1 cellular context compared by ENCODE assay signal in the genomic region with DNA sequence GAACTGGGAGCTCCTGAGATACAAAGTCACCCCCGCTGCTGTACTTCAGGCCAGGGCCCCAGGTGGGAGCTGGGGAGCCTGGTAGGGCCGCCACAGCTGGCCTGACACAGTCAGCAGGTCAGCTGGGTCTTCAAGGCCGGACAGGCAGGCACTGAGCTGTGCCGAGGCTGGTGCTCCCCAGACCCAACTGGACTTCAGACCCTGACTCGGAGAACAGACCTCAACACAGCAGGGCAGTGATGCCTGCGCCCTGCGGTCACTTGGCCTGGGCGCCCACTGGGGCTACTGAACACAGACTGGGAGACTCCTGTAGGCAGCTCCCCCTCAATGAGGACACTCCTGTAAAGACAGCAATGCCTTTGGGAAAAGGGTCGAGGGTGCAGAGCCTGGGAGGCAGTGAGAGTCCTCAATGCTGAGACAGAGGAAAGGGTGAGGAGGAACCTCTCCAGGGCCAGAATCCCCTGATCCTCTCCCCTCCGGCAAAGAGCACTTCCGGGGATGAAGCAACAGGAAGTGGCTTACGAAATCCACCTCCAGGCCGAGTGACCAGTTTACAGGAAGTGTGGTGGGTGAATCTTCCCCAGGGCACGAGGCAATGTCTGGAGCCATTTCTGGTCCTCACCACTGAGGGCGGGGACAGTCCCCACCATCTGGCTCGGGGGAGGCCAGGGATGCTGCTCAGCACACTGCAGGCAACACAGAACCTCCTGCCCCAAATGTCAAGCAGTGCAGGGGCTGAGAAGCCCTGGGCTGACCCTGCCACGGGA.
TF ChIP-seq lines count a peak whose summit lies in the region.

No MANE protein-coding gene starts in this region.

TF ChIP-seq in GM12878, 131 proteins besides CTCF, POLR2A, EP300 and RAD21 (continues in another document):
- TF ChIP-seq GATAD2B (conservative IDR thresholded peaks at IDR 0.05; ENCODE audit: low read depth), result peak; percentile 80; the same call in 1 of the 2 replicates
- no peak for TF ChIP-seq SUPT20H (IDR thresholded peaks at IDR 0.05; ENCODE audit: borderline replicate concordance, control insufficient read depth, low read depth, low read length)
- TF ChIP-seq, protein P1, sequence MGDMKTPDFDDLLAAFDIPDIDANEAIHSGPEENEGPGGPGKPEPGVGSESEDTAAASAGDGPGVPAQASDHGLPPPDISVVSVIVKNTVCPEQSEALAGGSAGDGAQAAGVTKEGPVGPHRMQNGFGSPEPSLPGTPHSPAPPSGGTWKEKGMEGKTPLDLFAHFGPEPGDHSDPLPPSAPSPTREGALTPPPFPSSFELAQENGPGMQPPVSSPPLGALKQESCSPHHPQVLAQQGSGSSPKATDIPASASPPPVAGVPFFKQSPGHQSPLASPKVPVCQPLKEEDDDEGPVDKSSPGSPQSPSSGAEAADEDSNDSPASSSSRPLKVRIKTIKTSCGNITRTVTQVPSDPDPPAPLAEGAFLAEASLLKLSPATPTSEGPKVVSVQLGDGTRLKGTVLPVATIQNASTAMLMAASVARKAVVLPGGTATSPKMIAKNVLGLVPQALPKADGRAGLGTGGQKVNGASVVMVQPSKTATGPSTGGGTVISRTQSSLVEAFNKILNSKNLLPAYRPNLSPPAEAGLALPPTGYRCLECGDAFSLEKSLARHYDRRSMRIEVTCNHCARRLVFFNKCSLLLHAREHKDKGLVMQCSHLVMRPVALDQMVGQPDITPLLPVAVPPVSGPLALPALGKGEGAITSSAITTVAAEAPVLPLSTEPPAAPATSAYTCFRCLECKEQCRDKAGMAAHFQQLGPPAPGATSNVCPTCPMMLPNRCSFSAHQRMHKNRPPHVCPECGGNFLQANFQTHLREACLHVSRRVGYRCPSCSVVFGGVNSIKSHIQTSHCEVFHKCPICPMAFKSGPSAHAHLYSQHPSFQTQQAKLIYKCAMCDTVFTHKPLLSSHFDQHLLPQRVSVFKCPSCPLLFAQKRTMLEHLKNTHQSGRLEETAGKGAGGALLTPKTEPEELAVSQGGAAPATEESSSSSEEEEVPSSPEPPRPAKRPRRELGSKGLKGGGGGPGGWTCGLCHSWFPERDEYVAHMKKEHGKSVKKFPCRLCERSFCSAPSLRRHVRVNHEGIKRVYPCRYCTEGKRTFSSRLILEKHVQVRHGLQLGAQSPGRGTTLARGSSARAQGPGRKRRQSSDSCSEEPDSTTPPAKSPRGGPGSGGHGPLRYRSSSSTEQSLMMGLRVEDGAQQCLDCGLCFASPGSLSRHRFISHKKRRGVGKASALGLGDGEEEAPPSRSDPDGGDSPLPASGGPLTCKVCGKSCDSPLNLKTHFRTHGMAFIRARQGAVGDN (IDR thresholded peaks at IDR 0.05), result peak; percentile 74
- TF ChIP-seq PAX5 (IDR thresholded peaks at IDR 0.05; ENCODE audit: borderline replicate concordance, low read depth, low read length), result no peak
- no peak for TF ChIP-seq ATF2 (IDR thresholded peaks at IDR 0.05; ENCODE audit: low read length)
- TF ChIP-seq JUND (IDR thresholded peaks at IDR 0.05; ENCODE audit: low read depth, low read length), result 0 out of 2 replicates have a peak, but pooled peaks have one; percentile 21
- peak; percentile 84 for TF ChIP-seq YY1 (IDR thresholded peaks at IDR 0.05; ENCODE audit: low read depth, low read length)
- TF ChIP-seq, protein P2, sequence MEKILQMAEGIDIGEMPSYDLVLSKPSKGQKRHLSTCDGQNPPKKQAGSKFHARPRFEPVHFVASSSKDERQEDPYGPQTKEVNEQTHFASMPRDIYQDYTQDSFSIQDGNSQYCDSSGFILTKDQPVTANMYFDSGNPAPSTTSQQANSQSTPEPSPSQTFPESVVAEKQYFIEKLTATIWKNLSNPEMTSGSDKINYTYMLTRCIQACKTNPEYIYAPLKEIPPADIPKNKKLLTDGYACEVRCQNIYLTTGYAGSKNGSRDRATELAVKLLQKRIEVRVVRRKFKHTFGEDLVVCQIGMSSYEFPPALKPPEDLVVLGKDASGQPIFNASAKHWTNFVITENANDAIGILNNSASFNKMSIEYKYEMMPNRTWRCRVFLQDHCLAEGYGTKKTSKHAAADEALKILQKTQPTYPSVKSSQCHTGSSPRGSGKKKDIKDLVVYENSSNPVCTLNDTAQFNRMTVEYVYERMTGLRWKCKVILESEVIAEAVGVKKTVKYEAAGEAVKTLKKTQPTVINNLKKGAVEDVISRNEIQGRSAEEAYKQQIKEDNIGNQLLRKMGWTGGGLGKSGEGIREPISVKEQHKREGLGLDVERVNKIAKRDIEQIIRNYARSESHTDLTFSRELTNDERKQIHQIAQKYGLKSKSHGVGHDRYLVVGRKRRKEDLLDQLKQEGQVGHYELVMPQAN (conservative IDR thresholded peaks at IDR 0.05), result no peak
- TF ChIP-seq POLR2AphosphoS5 (IDR thresholded peaks at IDR 0.05; ENCODE audit: low read length), result no peak
- TF ChIP-seq, protein P3, sequence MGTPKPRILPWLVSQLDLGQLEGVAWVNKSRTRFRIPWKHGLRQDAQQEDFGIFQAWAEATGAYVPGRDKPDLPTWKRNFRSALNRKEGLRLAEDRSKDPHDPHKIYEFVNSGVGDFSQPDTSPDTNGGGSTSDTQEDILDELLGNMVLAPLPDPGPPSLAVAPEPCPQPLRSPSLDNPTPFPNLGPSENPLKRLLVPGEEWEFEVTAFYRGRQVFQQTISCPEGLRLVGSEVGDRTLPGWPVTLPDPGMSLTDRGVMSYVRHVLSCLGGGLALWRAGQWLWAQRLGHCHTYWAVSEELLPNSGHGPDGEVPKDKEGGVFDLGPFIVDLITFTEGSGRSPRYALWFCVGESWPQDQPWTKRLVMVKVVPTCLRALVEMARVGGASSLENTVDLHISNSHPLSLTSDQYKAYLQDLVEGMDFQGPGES (IDR thresholded peaks at IDR 0.05), result no peak
- TF ChIP-seq SRF (IDR thresholded peaks at IDR 0.05; ENCODE audit: low read depth in 2 of 2, low read length in 2 of 2), result no peak
- no peak for TF ChIP-seq BCL3 (IDR thresholded peaks at IDR 0.05; ENCODE audit: borderline replicate concordance, insufficient read depth, low read depth, low read length, poor library complexity, severe bottlenecking)
- TF ChIP-seq SUZ12 (IDR thresholded peaks at IDR 0.05; ENCODE audit: unreplicated experiment), result no peak
- TF ChIP-seq, protein P4, sequence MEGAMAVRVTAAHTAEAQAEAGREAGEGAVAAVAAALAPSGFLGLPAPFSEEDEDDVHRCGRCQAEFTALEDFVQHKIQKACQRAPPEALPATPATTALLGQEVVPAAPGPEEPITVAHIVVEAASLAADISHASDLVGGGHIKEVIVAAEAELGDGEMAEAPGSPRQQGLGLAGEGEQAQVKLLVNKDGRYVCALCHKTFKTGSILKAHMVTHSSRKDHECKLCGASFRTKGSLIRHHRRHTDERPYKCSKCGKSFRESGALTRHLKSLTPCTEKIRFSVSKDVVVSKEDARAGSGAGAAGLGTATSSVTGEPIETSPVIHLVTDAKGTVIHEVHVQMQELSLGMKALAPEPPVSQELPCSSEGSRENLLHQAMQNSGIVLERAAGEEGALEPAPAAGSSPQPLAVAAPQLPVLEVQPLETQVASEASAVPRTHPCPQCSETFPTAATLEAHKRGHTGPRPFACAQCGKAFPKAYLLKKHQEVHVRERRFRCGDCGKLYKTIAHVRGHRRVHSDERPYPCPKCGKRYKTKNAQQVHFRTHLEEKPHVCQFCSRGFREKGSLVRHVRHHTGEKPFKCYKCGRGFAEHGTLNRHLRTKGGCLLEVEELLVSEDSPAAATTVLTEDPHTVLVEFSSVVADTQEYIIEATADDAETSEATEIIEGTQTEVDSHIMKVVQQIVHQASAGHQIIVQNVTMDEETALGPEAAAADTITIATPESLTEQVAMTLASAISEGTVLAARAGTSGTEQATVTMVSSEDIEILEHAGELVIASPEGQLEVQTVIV (IDR thresholded peaks at IDR 0.05; ENCODE audit: borderline replicate concordance, partially characterized antibody), result peak; percentile 56
- TF ChIP-seq MXI1 (IDR thresholded peaks at IDR 0.05; ENCODE audit: low read depth, low read length), result peak; percentile 33; the same call in 1 of the 2 replicates
- TF ChIP-seq CREM (IDR thresholded peaks at IDR 0.05; ENCODE audit: low read depth), result peak; percentile 39; the same call in 1 of the 2 replicates
- TF ChIP-seq IRF4 (IDR thresholded peaks at IDR 0.05; ENCODE audit: low read depth, low read length), result peak; percentile 22; the same call in 1 of the 2 replicates
- TF ChIP-seq RFX5 (IDR thresholded peaks at IDR 0.05; ENCODE audit: low read depth, low read length), result no peak
- peak; percentile 93 for TF ChIP-seq IKZF1 (conservative IDR thresholded peaks at IDR 0.05)
- TF ChIP-seq NFYA (IDR thresholded peaks at IDR 0.05; ENCODE audit: borderline replicate concordance, low read depth, low read length), result no peak
- no peak for TF ChIP-seq ESRRA (IDR thresholded peaks at IDR 0.05; ENCODE audit: low read length)
- 0 out of 2 replicates have a peak, but pooled peaks have one; percentile 24 for TF ChIP-seq CREB1 (IDR thresholded peaks at IDR 0.05; ENCODE audit: low read depth)
- no peak for TF ChIP-seq BCLAF1 (IDR thresholded peaks at IDR 0.05)
- TF ChIP-seq ZBTB40 (IDR thresholded peaks at IDR 0.05; ENCODE audit: borderline replicate concordance), result peak; percentile 79
- no peak for TF ChIP-seq NRF1 (conservative IDR thresholded peaks at IDR 0.05; ENCODE audit: low read depth, low read length)
- TF ChIP-seq YBX1 (IDR thresholded peaks at IDR 0.05), result no peak
- no peak for TF ChIP-seq BMI1 (IDR thresholded peaks at IDR 0.05; ENCODE audit: borderline replicate concordance)
- TF ChIP-seq NR2C2 (IDR thresholded peaks at IDR 0.05; ENCODE audit: borderline replicate concordance, control insufficient read depth, insufficient read length, low read depth), result no peak
- no peak for TF ChIP-seq TBL1XR1 (IDR thresholded peaks at IDR 0.05; ENCODE audit: low read depth, low read length)
- TF ChIP-seq FOXM1 (IDR thresholded peaks at IDR 0.05; ENCODE audit: low read depth, low read length), result no peak
- TF ChIP-seq SP1 (IDR thresholded peaks at IDR 0.05; ENCODE audit: low read depth, low read length), result peak; percentile 14
